1 cellular context compared by ENCODE assay signal in genomic region chr1:8040586-8040985, GRCh38.
TF ChIP-seq lines count a peak whose summit lies in the region.

No MANE protein-coding gene starts in this region.

TF ChIP-seq in HepG2, 621 proteins besides CTCF, POLR2A, EP300 and RAD21 (continued from another document):
- TF ChIP-seq, protein P1, sequence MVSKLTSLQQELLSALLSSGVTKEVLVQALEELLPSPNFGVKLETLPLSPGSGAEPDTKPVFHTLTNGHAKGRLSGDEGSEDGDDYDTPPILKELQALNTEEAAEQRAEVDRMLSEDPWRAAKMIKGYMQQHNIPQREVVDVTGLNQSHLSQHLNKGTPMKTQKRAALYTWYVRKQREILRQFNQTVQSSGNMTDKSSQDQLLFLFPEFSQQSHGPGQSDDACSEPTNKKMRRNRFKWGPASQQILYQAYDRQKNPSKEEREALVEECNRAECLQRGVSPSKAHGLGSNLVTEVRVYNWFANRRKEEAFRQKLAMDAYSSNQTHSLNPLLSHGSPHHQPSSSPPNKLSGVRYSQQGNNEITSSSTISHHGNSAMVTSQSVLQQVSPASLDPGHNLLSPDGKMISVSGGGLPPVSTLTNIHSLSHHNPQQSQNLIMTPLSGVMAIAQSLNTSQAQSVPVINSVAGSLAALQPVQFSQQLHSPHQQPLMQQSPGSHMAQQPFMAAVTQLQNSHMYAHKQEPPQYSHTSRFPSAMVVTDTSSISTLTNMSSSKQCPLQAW (CRISPR knock-in tag; IDR thresholded peaks at IDR 0.05): no peak
- TF ChIP-seq RCOR2 (CRISPR knock-in tag; IDR thresholded peaks at IDR 0.05) (peak; percentile 90), NFYC (CRISPR knock-in tag; IDR thresholded peaks at IDR 0.05) (0 out of 2 replicates have a peak, but pooled peaks have one; percentile 48), GABPA (IDR thresholded peaks at IDR 0.05; ENCODE audit: low read depth, low read length) (no peak), GABPA (CRISPR knock-in tag; IDR thresholded peaks at IDR 0.05; ENCODE audit: low read depth) (no peak), ZFP37 (CRISPR knock-in tag; IDR thresholded peaks at IDR 0.05; ENCODE audit: borderline replicate concordance) (no peak), SRF (IDR thresholded peaks at IDR 0.05; ENCODE audit: low read depth, low read length) (0 out of 2 replicates have a peak, but pooled peaks have one; percentile 63), SALL1 (CRISPR knock-in tag; IDR thresholded peaks at IDR 0.05) (peak; percentile 44), ZNF138 (CRISPR knock-in tag; IDR thresholded peaks at IDR 0.05; ENCODE audit: low read depth) (no peak), MEIS1 (CRISPR knock-in tag; IDR thresholded peaks at IDR 0.05; ENCODE audit: borderline replicate concordance) (peak; percentile 45; the same call in 1 of the 2 replicates), ZNF75D (CRISPR knock-in tag; IDR thresholded peaks at IDR 0.05; ENCODE audit: borderline replicate concordance) (no peak), KLF16 (CRISPR knock-in tag; IDR thresholded peaks at IDR 0.05) (peak in 1 of 2 experiments; percentile 52; a peak in 2 of 4 replicates), ELF1 (CRISPR knock-in tag; IDR thresholded peaks at IDR 0.05) (no peak)
- TF ChIP-seq, protein P2, sequence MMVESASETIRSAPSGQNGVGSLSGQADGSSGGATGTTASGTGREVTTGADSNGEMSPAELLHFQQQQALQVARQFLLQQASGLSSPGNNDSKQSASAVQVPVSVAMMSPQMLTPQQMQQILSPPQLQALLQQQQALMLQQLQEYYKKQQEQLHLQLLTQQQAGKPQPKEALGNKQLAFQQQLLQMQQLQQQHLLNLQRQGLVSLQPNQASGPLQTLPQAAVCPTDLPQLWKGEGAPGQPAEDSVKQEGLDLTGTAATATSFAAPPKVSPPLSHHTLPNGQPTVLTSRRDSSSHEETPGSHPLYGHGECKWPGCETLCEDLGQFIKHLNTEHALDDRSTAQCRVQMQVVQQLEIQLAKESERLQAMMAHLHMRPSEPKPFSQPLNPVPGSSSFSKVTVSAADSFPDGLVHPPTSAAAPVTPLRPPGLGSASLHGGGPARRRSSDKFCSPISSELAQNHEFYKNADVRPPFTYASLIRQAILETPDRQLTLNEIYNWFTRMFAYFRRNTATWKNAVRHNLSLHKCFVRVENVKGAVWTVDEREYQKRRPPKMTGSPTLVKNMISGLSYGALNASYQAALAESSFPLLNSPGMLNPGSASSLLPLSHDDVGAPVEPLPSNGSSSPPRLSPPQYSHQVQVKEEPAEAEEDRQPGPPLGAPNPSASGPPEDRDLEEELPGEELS (CRISPR knock-in tag; IDR thresholded peaks at IDR 0.05): 0 out of 2 replicates have a peak, but pooled peaks have one; percentile 24
